In the genomic region with DNA sequence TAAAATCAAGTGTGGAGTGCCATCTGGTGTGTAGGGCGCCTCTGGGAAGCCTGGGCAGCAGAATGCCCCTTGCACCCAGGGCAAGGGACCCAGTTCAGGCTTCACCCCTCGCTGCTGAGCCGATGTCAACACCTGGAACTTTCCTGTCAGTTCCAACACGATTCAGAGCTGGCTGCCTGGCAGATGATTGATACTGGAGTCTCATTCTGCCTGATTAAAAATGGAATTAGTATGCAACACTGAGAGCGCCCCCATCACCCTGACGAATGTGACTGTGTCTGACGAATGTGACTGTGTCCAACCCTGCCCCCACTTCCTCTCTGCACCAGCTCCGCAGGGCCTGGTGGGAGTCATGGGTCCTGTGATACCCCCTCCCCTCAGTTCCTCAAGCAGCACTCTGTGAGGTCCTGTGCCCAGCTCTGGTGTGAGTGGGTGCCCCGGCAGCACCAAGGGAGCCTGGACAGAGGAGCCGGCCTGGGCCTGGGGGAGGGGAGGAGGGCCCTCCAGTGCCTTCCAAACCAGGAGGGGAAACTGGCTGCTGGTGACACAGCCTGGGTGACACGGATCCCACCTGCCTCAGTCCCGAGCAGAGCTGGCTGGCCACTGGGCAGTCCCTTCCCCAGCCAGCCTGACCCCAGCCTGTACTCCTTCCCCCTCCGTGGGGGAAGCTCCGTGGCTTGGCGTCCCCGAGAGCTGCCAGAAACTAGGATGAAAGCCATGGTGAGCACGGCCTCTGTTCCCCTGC, we compare ENCODE assay signal across 20 cellular contexts. TPM values are rescaled to one million over a fixed set of nuclear protein-coding genes. Genes with fewer than 3 reads are reported as not detected.
DNase-seq lines count a peak whose midpoint lies in the region; ATAC-seq and TF ChIP-seq lines count a peak whose summit lies in the region.
"Had no signal": no experiment of that assay in that cellular context is flagged by ENCODE, and none has a peak within 500 bp of the region (broad histone marks: within the 10 kb centered on the region; RNA-seq: fewer than 3 reads in every experiment).

No MANE protein-coding gene starts in this region.

- no peak overlapping the region for H3K4me2 ChIP-seq in Karpas-422 (ENCODE audit: low read depth, low read length, poor library complexity, severe bottlenecking)
- H3K4me2 ChIP-seq: SK-N-SH had no signal

- H3K4me1 ChIP-seq in heart right ventricle, result no peaks in the 10 kb centered on the region
- H3K4me1 ChIP-seq in lower lobe of right lung, result no peaks in the 10 kb centered on the region
- H3K4me1 ChIP-seq in uterus, result no peaks in the 10 kb centered on the region
- H3K4me1 ChIP-seq in Karpas-422 (ENCODE audit: low read length), result no peaks in the 10 kb centered on the region
- H3K4me1 ChIP-seq: parathyroid adenoma had no signal

- no peak overlapping the region for H2AFZ ChIP-seq in Karpas-422 (ENCODE audit: low read length)
- H2AFZ ChIP-seq: parathyroid adenoma had no signal

- intact Hi-C loops in Right ventricle myocardium inferior (cut with DNase I), result no loop called here
- intact Hi-C loops in heart right ventricle (cut with DNase I), result loop anchor here in 1 of 10 donors (10.0 kb wide), 1 partner anchor 98 kb away; no protein-coding TSS in a partner anchor
- intact Hi-C loops in dorsolateral prefrontal cortex (cut with DNase I), result loop anchor here (5.0 to 10.0 kb wide), 2 partner anchors 98 to 105 kb away; no protein-coding TSS in a partner anchor
- intact Hi-C loops in lower lobe of right lung (cut with DNase I), result no loop called here
- intact Hi-C loops in uterus (cut with DNase I; ENCODE audit: low total_unique reads), result no loop called here

- no peak overlapping the region for H3K9ac ChIP-seq in Karpas-422 (ENCODE audit: low read length)
- H3K9ac ChIP-seq: parathyroid adenoma, SK-N-SH had no signal

- H3K9me3 ChIP-seq in heart right ventricle, result no peaks in the 10 kb centered on the region
- no peaks in the 10 kb centered on the region for H3K9me3 ChIP-seq in lower lobe of right lung
- H3K9me3 ChIP-seq in uterus, result no peaks in the 10 kb centered on the region
- H3K9me3 ChIP-seq in Karpas-422 (ENCODE audit: low read length), result no peaks in the 10 kb centered on the region
- H3K9me3 ChIP-seq: SK-N-SH had no signal

- H4K20me1 ChIP-seq in Karpas-422 (ENCODE audit: insufficient read depth, low read depth, low read length), result no peaks in the 10 kb centered on the region

- no peak for TF ChIP-seq POLR2A in uterus (IDR thresholded peaks at IDR 0.05)

- ATAC-seq in Right ventricle myocardium inferior (no peak), heart right ventricle (no peak), lower lobe of right lung (no peak), HG03469 (IDR thresholded peaks at IDR 0.05; ENCODE audit: unreplicated experiment) (no peak)
- ATAC-seq: natural killer cell treated with Interleukin-12 subunit alpha and Interleukin-12 subunit beta and Interleukin-15 and Interleukin-18, amount 100 ng/mL, for 72 hours; stimulated activated memory B cell treated with anti-CD40 and anti-IgM and Interleukin-4, amounts not matched to agents 10 μg/mL and 1 μg/mL and 100 μg/mL, for 72 hours had no signal

- 88 to 91% methylated on average over 17 of the region's 17 CpGs for WGBS in heart right ventricle, 2 donors

- no peak overlapping the region for H3K27ac ChIP-seq in heart right ventricle
- H3K27ac ChIP-seq in dorsolateral prefrontal cortex, result no peak overlapping the region
- no peak overlapping the region for H3K27ac ChIP-seq in lower lobe of right lung
- no peak overlapping the region for H3K27ac ChIP-seq in uterus
- H3K27ac ChIP-seq in Karpas-422 (ENCODE audit: low read length), result no peak overlapping the region
- H3K27ac ChIP-seq: parathyroid adenoma had no signal

- H3K79me2 ChIP-seq in Karpas-422 (ENCODE audit: low read length), result no peaks in the 10 kb centered on the region
- H3K79me2 ChIP-seq: parathyroid adenoma had no signal

- DNase-seq in Right ventricle myocardium inferior (ENCODE audit: missing footprints) (peak; percentile 28), heart right ventricle (no peak), dorsolateral prefrontal cortex (peak in 6 of 10 donors; percentile 7 to 30 (median 22)), lower lobe of right lung (peak; percentile 39), uterus (peak; percentile 3 to 7), Karpas-422 (no peak)
- DNase-seq: AML-193; DMS79; glutamatergic neuron; HCEC 1CT; KG1; NCI-H2171 treated with DMSO at 0.1 percent for 48 hours; NCI-H526; SK-N-SH; stimulated activated CD4-positive, alpha-beta T cell treated with anti-CD3 and anti-CD28 coated beads, Interleukin-1b, Interleukin-23, amount 100 ng/mL, for 48 hours had no signal

- no peaks in the 10 kb centered on the region for H3K9me2 ChIP-seq in Karpas-422 (replicated peaks; ENCODE audit: insufficient read depth, low read length)
- H3K9me2 ChIP-seq: SK-N-SH had no signal

- H3K4me3 ChIP-seq in heart right ventricle (no peak overlapping the region), dorsolateral prefrontal cortex (no peak overlapping the region), lower lobe of right lung (no peak overlapping the region), uterus (no peak overlapping the region), Karpas-422 (ENCODE audit: low read length) (no peak overlapping the region)

- H3K27me3 ChIP-seq in heart right ventricle, result no peaks in the 10 kb centered on the region
- no peaks in the 10 kb centered on the region for H3K27me3 ChIP-seq in dorsolateral prefrontal cortex
- no peaks in the 10 kb centered on the region for H3K27me3 ChIP-seq in lower lobe of right lung (ENCODE audit: low read depth)
- no peaks in the 10 kb centered on the region for H3K27me3 ChIP-seq in uterus
- H3K27me3 ChIP-seq in Karpas-422 (ENCODE audit: low read length), result no peaks in the 10 kb centered on the region

- H3K36me3 ChIP-seq in heart right ventricle (peaks cover 0 to 27% (median 0%) of the 10 kb centered on the region in 9 donors), lower lobe of right lung (peaks cover 3% of the 10 kb centered on the region), uterus (no peaks in the 10 kb centered on the region), Karpas-422 (ENCODE audit: insufficient read depth, low read length) (no peaks in the 10 kb centered on the region)

- no peak for TF ChIP-seq CTCF in heart right ventricle (IDR thresholded peaks at IDR 0.05)
- TF ChIP-seq CTCF in dorsolateral prefrontal cortex (IDR thresholded peaks at IDR 0.05 in 54 of 56, conservative IDR thresholded peaks at IDR 0.05 in 2 of 56; ENCODE audit: low read depth in 1 of 56, partially characterized antibody in 56 of 56), result no peak
- no peak for TF ChIP-seq CTCF in lower lobe of right lung (IDR thresholded peaks at IDR 0.05)
- no peak for TF ChIP-seq CTCF in uterus (IDR thresholded peaks at IDR 0.05)

RNA-seq across cellular contexts. Expression of gene ALPP, which starts 41.4 kb away (rescaled TPM):
- total RNA-seq in Right ventricle myocardium inferior (not detected), heart right ventricle (not detected), dorsolateral prefrontal cortex (under 1 TPM in 2 of 120 experiments, not detected in 118; 0.39 to 0.60 TPM), lower lobe of right lung (6.0 TPM), uterus (under 1 TPM in 1 of 4 donors, not detected in 3; 0.62 TPM)
- not detected for polyA plus RNA-seq in heart right ventricle
- total RNA-seq in Karpas-422 (2014; rRNA removed; shearing (Covaris generic); ENCODE audit: low replicate concordance), result not detected in 2 replicates
- total RNA-seq: activated CD8-positive, alpha-beta memory T cell treated with anti-CD3 and anti-CD28 coated beads for 36 hours; natural killer cell treated with Interleukin-12 subunit alpha and Interleukin-12 subunit beta and Interleukin-15 and Interleukin-18, amount 100 ng/mL, for 72 hours had no signal
- polyA plus RNA-seq: SK-N-SH had no signal

Comparison
In these comparisons a context has a peak if more than half of its experiments do, and no peak if none do; other contexts are left out.
1. DNase-seq: peak in Right ventricle myocardium inferior (single experiment), dorsolateral prefrontal cortex (6 of 10), lower lobe of right lung (single experiment) and uterus (2 of 2); none in heart right ventricle (0 of 2) and Karpas-422 (single experiment).
2. intact Hi-C loops: an anchor here in dorsolateral prefrontal cortex (5.0 to 10.0 kb wide); none called in Right ventricle myocardium inferior, lower lobe of right lung and uterus.